21 cellular contexts compared by ENCODE assay signal in the genomic region with DNA sequence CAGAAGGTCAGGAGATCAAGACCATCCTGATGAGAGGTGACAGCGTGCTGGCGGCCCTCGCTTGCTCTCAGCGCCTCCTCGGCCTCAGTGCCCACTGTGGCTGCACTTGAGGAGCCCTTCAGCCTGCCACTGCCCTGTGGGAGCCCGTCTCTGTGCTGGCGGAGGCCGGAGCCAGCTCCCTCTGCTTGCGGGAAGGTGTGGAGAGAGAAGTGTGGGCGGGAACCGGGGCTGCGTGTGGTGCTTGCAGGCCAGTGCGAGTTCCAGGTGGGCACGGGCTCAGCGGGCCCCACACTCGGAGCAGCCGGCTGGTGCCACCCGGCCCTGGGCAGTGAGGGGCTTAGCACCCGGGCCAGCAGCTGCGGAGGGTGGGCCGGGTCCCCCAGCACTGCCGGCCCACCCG.
"Had no signal": no experiment of that assay in that cellular context is flagged by ENCODE, and none has a peak within 500 bp of the region (broad histone marks: within the 10 kb centered on the region; RNA-seq: fewer than 3 reads in every experiment).

No MANE protein-coding gene starts in this region.

- H3K36me3 ChIP-seq: MG63, SJSA1 had no signal

- FAIRE-seq: RCC 7860 had no signal

- H3K4me3 ChIP-seq: MG63, SJSA1, SK-N-MC had no signal

- DNase-seq: Karpas-422, KG1, MG63, NCI-H1092 treated with DMSO at 0.1 percent for 48 hours, NCI-H1436, NCI-H187, NCI-H2029, NCI-H2081 treated with DMSO at 0.1 percent for 48 hours, NCI-H2171, NCI-H226, NCI-H446, NCI-H510A, NCI-H524 treated with DMSO at 0.1 percent for 48 hours, NCI-H69, NCI-H774, Right ventricle myocardium superior, RPMI8226, SIG-M5 had no signal

- H3K27ac ChIP-seq: SK-N-MC had no signal

- H3K27me3 ChIP-seq: MG63, SJSA1 had no signal
